8 cellular contexts compared by ENCODE assay signal in the genomic region with DNA sequence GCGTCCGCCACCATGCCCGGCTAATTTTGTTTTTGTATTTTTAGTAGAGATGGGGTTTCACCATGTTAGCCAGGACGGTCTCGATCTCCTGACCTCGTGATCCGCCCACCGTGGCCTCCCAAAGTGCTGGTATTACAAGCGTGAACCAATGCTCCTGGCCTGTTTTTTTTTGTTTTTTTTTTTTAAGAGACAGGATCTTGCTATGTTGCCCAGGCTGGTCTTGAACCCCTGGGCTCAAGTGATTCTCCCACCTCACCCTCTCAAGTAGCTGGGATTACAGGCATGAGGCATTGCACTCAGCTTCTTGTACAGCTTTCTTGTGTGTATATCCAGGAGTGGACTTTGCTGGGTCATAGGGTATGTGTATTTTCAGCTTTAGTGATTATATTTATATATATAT. TPM values are rescaled to one million over a fixed set of nuclear protein-coding genes. Genes with fewer than 3 reads are reported as not detected.
"Had no signal": no experiment of that assay in that cellular context is flagged by ENCODE, and none has a peak within 500 bp of the region (broad histone marks: within the 10 kb centered on the region; RNA-seq: fewer than 3 reads in every experiment).

No MANE protein-coding gene starts in this region.

RNA-seq across cellular contexts. Expression of gene CDC42EP2, which starts 17.9 kb away (rescaled TPM):
- polyA plus RNA-seq: naive thymus-derived CD8-positive, alpha-beta T cell had no signal

RNA-seq across cellular contexts. Expression of gene TIGD3, which starts 22.0 kb away (rescaled TPM):
- total RNA-seq: posterior vena cava, sciatic nerve, subcutaneous adipose tissue, thoracic aorta, ureter, vagina had no signal
- polyA plus RNA-seq: smooth muscle cell had no signal
